ENCODE assay signal across 1 cellular context in the genomic region with DNA sequence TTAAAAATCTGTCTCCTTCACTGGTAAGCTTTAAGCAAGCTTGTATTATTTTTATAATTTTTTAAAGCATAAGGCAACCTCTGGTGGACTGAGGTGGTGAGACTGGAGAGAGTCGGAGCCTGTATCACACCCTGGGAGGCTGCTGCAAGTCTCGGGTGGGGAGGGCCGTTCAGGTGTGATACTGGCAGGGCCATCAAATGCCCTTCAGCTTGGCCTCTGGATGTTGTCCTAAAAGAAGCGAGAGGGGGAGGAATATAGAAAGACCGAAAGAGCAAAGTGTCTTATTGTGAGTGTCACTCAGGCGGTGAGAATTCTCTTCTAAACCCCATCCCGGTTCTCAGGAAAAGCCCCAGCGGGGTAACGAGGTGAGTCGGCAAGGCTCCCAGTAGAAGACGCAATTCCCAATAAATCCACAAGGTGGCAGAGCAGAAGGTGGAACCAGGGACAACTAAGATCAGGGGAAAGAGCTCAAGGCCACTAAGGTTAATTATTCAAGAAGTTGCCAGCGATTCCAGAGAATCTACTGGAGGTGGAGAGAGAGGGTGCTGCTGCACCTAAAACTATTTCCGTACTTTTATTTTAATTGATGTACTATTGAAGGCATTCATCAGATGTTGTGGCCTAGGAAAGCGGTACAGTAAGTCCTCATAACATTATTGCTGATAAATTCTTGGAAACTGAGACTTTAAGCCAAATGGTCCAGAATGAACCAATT.
A peak's percentile ranks its signal among the peaks of the same experiment; 100 is the strongest.
TF ChIP-seq lines count a peak whose summit lies in the region.

No MANE protein-coding gene starts in this region.

TF ChIP-seq in HepG2, 621 proteins besides CTCF, POLR2A, EP300 and RAD21 (continued from another document and continues in another):
- TF ChIP-seq, protein P1, sequence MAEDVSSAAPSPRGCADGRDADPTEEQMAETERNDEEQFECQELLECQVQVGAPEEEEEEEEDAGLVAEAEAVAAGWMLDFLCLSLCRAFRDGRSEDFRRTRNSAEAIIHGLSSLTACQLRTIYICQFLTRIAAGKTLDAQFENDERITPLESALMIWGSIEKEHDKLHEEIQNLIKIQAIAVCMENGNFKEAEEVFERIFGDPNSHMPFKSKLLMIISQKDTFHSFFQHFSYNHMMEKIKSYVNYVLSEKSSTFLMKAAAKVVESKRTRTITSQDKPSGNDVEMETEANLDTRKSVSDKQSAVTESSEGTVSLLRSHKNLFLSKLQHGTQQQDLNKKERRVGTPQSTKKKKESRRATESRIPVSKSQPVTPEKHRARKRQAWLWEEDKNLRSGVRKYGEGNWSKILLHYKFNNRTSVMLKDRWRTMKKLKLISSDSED (CRISPR knock-in tag; IDR thresholded peaks at IDR 0.05): no peak
- TF ChIP-seq NR2F6 (IDR thresholded peaks at IDR 0.05) (peak; percentile 65), NR2F6 (CRISPR knock-in tag; IDR thresholded peaks at IDR 0.05) (peak; percentile 75), SALL2 (CRISPR knock-in tag; IDR thresholded peaks at IDR 0.05) (0 out of 2 replicates have a peak, but pooled peaks have one; percentile 37), ZNF577 (CRISPR knock-in tag; IDR thresholded peaks at IDR 0.05; ENCODE audit: borderline replicate concordance, low read depth) (no peak), NKX3-1 (CRISPR knock-in tag; IDR thresholded peaks at IDR 0.05) (no peak), ZNF724P (CRISPR knock-in tag; IDR thresholded peaks at IDR 0.05; ENCODE audit: borderline replicate concordance) (no peak), ZNF235 (CRISPR knock-in tag; IDR thresholded peaks at IDR 0.05; ENCODE audit: borderline replicate concordance) (no peak), ZNF121 (CRISPR knock-in tag; IDR thresholded peaks at IDR 0.05) (no peak), ZBTB8A (CRISPR knock-in tag; IDR thresholded peaks at IDR 0.05; ENCODE audit: borderline replicate concordance, low read depth) (no peak), ZNF878 (CRISPR knock-in tag; IDR thresholded peaks at IDR 0.05) (no peak), ZNF83 (CRISPR knock-in tag; IDR thresholded peaks at IDR 0.05; ENCODE audit: borderline replicate concordance) (no peak), NCOA1 (CRISPR knock-in tag; IDR thresholded peaks at IDR 0.05) (peak; percentile 42; the same call in 1 of the 2 replicates), TRIM24 (CRISPR knock-in tag; IDR thresholded peaks at IDR 0.05) (no peak), ZNF451 (CRISPR knock-in tag; IDR thresholded peaks at IDR 0.05) (no peak), ZNF557 (CRISPR knock-in tag; IDR thresholded peaks at IDR 0.05) (no peak), KMT2B (CRISPR knock-in tag; IDR thresholded peaks at IDR 0.05) (peak; percentile 29; the same call in 1 of the 2 replicates), RFX5 (IDR thresholded peaks at IDR 0.05; ENCODE audit: low read depth, low read length) (no peak), ZNF629 (CRISPR knock-in tag; conservative IDR thresholded peaks at IDR 0.05) (no peak), ZNF674 (CRISPR knock-in tag; IDR thresholded peaks at IDR 0.05; ENCODE audit: low read depth) (no peak), ZFY (CRISPR knock-in tag; IDR thresholded peaks at IDR 0.05) (no peak), REXO4 (CRISPR knock-in tag; IDR thresholded peaks at IDR 0.05; ENCODE audit: borderline replicate concordance) (no peak), RARA (CRISPR knock-in tag; IDR thresholded peaks at IDR 0.05) (peak; percentile 58), FOXA1 (IDR thresholded peaks at IDR 0.05) (no peak), FOXA1 (CRISPR knock-in tag; IDR thresholded peaks at IDR 0.05) (no peak), RBAK (CRISPR knock-in tag; IDR thresholded peaks at IDR 0.05) (no peak), CBX5 (CRISPR knock-in tag; IDR thresholded peaks at IDR 0.05; ENCODE audit: borderline replicate concordance) (peak; percentile 50; the same call in 1 of the 2 replicates), ZFP62 (CRISPR knock-in tag; IDR thresholded peaks at IDR 0.05) (no peak), JUN (CRISPR knock-in tag; IDR thresholded peaks at IDR 0.05) (no peak)
- TF ChIP-seq, protein P2, sequence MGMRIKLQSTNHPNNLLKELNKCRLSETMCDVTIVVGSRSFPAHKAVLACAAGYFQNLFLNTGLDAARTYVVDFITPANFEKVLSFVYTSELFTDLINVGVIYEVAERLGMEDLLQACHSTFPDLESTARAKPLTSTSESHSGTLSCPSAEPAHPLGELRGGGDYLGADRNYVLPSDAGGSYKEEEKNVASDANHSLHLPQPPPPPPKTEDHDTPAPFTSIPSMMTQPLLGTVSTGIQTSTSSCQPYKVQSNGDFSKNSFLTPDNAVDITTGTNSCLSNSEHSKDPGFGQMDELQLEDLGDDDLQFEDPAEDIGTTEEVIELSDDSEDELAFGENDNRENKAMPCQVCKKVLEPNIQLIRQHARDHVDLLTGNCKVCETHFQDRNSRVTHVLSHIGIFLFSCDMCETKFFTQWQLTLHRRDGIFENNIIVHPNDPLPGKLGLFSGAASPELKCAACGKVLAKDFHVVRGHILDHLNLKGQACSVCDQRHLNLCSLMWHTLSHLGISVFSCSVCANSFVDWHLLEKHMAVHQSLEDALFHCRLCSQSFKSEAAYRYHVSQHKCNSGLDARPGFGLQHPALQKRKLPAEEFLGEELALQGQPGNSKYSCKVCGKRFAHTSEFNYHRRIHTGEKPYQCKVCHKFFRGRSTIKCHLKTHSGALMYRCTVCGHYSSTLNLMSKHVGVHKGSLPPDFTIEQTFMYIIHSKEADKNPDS (CRISPR knock-in tag; IDR thresholded peaks at IDR 0.05): no peak
- TF ChIP-seq, protein P3, sequence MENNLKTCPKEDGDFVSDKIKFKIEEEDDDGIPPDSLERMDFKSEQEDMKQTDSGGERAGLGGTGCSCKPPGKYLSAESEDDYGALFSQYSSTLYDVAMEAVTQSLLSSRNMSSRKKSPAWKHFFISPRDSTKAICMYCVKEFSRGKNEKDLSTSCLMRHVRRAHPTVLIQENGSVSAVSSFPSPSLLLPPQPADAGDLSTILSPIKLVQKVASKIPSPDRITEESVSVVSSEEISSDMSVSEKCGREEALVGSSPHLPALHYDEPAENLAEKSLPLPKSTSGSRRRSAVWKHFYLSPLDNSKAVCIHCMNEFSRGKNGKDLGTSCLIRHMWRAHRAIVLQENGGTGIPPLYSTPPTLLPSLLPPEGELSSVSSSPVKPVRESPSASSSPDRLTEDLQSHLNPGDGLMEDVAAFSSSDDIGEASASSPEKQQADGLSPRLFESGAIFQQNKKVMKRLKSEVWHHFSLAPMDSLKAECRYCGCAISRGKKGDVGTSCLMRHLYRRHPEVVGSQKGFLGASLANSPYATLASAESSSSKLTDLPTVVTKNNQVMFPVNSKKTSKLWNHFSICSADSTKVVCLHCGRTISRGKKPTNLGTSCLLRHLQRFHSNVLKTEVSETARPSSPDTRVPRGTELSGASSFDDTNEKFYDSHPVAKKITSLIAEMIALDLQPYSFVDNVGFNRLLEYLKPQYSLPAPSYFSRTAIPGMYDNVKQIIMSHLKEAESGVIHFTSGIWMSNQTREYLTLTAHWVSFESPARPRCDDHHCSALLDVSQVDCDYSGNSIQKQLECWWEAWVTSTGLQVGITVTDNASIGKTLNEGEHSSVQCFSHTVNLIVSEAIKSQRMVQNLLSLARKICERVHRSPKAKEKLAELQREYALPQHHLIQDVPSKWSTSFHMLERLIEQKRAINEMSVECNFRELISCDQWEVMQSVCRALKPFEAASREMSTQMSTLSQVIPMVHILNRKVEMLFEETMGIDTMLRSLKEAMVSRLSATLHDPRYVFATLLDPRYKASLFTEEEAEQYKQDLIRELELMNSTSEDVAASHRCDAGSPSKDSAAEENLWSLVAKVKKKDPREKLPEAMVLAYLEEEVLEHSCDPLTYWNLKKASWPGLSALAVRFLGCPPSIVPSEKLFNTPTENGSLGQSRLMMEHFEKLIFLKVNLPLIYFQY (CRISPR knock-in tag; IDR thresholded peaks at IDR 0.05; ENCODE audit: borderline replicate concordance): no peak
- TF ChIP-seq, protein P4, sequence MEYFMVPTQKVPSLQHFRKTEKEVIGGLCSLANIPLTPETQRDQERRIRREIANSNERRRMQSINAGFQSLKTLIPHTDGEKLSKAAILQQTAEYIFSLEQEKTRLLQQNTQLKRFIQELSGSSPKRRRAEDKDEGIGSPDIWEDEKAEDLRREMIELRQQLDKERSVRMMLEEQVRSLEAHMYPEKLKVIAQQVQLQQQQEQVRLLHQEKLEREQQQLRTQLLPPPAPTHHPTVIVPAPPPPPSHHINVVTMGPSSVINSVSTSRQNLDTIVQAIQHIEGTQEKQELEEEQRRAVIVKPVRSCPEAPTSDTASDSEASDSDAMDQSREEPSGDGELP (IDR thresholded peaks at IDR 0.05; ENCODE audit: borderline replicate concordance, low read depth): no peak
- TF ChIP-seq, protein P5, sequence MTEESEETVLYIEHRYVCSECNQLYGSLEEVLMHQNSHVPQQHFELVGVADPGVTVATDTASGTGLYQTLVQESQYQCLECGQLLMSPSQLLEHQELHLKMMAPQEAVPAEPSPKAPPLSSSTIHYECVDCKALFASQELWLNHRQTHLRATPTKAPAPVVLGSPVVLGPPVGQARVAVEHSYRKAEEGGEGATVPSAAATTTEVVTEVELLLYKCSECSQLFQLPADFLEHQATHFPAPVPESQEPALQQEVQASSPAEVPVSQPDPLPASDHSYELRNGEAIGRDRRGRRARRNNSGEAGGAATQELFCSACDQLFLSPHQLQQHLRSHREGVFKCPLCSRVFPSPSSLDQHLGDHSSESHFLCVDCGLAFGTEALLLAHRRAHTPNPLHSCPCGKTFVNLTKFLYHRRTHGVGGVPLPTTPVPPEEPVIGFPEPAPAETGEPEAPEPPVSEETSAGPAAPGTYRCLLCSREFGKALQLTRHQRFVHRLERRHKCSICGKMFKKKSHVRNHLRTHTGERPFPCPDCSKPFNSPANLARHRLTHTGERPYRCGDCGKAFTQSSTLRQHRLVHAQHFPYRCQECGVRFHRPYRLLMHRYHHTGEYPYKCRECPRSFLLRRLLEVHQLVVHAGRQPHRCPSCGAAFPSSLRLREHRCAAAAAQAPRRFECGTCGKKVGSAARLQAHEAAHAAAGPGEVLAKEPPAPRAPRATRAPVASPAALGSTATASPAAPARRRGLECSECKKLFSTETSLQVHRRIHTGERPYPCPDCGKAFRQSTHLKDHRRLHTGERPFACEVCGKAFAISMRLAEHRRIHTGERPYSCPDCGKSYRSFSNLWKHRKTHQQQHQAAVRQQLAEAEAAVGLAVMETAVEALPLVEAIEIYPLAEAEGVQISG (CRISPR knock-in tag; IDR thresholded peaks at IDR 0.05): peak; percentile 26; the same call in 1 of the 2 replicates
- TF ChIP-seq, protein P6, sequence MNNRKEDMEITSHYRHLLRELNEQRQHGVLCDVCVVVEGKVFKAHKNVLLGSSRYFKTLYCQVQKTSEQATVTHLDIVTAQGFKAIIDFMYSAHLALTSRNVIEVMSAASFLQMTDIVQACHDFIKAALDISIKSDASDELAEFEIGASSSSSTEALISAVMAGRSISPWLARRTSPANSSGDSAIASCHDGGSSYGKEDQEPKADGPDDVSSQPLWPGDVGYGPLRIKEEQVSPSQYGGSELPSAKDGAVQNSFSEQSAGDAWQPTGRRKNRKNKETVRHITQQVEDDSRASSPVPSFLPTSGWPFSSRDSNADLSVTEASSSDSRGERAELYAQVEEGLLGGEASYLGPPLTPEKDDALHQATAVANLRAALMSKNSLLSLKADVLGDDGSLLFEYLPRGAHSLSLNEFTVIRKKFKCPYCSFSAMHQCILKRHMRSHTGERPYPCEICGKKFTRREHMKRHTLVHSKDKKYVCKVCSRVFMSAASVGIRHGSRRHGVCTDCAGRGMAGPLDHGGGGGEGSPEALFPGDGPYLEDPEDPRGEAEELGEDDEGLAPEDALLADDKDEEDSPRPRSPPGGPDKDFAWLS (CRISPR knock-in tag; IDR thresholded peaks at IDR 0.05; ENCODE audit: borderline replicate concordance): no peak
- TF ChIP-seq, protein P7, sequence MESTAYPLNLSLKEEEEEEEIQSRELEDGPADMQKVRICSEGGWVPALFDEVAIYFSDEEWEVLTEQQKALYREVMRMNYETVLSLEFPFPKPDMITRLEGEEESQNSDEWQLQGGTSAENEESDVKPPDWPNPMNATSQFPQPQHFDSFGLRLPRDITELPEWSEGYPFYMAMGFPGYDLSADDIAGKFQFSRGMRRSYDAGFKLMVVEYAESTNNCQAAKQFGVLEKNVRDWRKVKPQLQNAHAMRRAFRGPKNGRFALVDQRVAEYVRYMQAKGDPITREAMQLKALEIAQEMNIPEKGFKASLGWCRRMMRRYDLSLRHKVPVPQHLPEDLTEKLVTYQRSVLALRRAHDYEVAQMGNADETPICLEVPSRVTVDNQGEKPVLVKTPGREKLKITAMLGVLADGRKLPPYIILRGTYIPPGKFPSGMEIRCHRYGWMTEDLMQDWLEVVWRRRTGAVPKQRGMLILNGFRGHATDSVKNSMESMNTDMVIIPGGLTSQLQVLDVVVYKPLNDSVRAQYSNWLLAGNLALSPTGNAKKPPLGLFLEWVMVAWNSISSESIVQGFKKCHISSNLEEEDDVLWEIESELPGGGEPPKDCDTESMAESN (CRISPR knock-in tag; conservative IDR thresholded peaks at IDR 0.05): no peak
- TF ChIP-seq, protein P8, sequence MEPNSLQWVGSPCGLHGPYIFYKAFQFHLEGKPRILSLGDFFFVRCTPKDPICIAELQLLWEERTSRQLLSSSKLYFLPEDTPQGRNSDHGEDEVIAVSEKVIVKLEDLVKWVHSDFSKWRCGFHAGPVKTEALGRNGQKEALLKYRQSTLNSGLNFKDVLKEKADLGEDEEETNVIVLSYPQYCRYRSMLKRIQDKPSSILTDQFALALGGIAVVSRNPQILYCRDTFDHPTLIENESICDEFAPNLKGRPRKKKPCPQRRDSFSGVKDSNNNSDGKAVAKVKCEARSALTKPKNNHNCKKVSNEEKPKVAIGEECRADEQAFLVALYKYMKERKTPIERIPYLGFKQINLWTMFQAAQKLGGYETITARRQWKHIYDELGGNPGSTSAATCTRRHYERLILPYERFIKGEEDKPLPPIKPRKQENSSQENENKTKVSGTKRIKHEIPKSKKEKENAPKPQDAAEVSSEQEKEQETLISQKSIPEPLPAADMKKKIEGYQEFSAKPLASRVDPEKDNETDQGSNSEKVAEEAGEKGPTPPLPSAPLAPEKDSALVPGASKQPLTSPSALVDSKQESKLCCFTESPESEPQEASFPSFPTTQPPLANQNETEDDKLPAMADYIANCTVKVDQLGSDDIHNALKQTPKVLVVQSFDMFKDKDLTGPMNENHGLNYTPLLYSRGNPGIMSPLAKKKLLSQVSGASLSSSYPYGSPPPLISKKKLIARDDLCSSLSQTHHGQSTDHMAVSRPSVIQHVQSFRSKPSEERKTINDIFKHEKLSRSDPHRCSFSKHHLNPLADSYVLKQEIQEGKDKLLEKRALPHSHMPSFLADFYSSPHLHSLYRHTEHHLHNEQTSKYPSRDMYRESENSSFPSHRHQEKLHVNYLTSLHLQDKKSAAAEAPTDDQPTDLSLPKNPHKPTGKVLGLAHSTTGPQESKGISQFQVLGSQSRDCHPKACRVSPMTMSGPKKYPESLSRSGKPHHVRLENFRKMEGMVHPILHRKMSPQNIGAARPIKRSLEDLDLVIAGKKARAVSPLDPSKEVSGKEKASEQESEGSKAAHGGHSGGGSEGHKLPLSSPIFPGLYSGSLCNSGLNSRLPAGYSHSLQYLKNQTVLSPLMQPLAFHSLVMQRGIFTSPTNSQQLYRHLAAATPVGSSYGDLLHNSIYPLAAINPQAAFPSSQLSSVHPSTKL (CRISPR knock-in tag; IDR thresholded peaks at IDR 0.05): peak; percentile 81
- TF ChIP-seq, protein P9, sequence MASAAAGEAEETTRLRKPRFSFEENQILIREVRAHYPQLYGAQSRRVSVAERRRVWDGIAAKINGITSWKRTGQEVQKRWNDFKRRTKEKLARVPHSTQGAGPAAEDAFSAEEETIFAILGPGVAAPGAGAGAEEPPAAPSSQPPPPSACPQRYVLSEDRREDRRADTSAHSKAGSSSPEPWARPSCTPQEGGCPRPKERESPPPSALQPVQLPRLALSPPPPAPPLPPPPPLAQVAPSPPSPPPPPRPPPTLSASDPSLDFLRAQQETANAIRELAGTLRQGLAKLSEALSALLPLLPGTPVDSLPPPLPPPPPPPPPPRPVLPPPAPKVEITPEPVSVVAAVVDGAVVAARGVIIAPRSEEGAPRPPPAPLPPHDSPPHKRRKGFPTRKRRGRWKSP (CRISPR knock-in tag; IDR thresholded peaks at IDR 0.05): no peak
